ENCODE assay signal across 1 cellular context in the genomic region with DNA sequence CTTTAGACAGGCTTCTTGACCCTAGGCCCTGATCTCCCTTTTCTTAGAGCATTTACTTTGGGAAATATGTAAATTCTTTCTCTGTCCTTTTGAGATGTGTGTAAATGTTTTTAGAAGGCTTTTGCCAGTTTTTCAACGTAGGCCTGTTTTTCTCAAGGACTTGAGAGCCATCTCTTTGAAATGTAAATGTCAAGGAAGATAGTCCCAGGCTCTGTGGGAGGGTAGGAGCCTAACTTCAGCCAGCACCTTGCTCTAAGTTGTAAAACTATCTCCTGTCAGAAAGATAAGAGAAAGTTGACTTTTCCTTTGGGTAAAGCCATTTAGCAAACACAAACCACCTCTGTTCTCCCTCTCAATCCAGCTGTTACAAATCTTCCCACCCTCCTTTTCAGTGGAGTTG.
TF ChIP-seq lines count a peak whose summit lies in the region.

No MANE protein-coding gene starts in this region.

TF ChIP-seq in GM23338, 12 proteins besides CTCF, POLR2A, EP300 and RAD21 (continued from another document):
- TF ChIP-seq, protein P1, sequence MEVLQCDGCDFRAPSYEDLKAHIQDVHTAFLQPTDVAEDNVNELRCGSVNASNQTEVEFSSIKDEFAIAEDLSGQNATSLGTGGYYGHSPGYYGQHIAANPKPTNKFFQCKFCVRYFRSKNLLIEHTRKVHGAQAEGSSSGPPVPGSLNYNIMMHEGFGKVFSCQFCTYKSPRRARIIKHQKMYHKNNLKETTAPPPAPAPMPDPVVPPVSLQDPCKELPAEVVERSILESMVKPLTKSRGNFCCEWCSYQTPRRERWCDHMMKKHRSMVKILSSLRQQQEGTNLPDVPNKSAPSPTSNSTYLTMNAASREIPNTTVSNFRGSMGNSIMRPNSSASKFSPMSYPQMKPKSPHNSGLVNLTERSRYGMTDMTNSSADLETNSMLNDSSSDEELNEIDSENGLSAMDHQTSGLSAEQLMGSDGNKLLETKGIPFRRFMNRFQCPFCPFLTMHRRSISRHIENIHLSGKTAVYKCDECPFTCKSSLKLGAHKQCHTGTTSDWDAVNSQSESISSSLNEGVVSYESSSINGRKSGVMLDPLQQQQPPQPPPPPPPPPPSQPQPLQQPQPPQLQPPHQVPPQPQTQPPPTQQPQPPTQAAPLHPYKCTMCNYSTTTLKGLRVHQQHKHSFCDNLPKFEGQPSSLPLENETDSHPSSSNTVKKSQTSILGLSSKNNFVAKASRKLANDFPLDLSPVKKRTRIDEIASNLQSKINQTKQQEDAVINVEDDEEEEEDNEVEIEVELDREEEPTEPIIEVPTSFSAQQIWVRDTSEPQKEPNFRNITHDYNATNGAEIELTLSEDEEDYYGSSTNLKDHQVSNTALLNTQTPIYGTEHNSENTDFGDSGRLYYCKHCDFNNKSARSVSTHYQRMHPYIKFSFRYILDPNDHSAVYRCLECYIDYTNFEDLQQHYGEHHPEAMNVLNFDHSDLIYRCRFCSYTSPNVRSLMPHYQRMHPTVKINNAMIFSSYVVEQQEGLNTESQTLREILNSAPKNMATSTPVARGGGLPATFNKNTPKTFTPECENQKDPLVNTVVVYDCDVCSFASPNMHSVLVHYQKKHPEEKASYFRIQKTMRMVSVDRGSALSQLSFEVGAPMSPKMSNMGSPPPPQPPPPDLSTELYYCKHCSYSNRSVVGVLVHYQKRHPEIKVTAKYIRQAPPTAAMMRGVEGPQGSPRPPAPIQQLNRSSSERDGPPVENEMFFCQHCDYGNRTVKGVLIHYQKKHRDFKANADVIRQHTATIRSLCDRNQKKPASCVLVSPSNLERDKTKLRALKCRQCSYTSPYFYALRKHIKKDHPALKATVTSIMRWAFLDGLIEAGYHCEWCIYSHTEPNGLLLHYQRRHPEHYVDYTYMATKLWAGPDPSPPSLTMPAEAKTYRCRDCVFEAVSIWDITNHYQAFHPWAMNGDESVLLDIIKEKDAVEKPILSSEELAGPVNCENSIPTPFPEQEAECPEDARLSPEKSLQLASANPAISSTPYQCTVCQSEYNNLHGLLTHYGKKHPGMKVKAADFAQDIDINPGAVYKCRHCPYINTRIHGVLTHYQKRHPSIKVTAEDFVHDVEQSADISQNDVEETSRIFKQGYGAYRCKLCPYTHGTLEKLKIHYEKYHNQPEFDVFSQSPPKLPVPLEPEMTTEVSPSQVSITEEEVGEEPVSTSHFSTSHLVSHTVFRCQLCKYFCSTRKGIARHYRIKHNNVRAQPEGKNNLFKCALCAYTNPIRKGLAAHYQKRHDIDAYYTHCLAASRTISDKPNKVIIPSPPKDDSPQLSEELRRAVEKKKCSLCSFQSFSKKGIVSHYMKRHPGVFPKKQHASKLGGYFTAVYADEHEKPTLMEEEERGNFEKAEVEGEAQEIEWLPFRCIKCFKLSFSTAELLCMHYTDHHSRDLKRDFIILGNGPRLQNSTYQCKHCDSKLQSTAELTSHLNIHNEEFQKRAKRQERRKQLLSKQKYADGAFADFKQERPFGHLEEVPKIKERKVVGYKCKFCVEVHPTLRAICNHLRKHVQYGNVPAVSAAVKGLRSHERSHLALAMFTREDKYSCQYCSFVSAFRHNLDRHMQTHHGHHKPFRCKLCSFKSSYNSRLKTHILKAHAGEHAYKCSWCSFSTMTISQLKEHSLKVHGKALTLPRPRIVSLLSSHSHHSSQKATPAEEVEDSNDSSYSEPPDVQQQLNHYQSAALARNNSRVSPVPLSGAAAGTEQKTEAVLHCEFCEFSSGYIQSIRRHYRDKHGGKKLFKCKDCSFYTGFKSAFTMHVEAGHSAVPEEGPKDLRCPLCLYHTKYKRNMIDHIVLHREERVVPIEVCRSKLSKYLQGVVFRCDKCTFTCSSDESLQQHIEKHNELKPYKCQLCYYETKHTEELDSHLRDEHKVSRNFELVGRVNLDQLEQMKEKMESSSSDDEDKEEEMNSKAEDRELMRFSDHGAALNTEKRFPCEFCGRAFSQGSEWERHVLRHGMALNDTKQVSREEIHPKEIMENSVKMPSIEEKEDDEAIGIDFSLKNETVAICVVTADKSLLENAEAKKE (CRISPR knock-in tag; IDR thresholded peaks at IDR 0.05), result no peak
- TF ChIP-seq ZNF114 (CRISPR knock-in tag; IDR thresholded peaks at IDR 0.05) (no peak), STAT1 (IDR thresholded peaks at IDR 0.05; ENCODE audit: unreplicated experiment) (no peak), NANOG (IDR thresholded peaks at IDR 0.05; ENCODE audit: borderline replicate concordance) (peak; percentile 47; the same call in 1 of the 2 replicates), EZH2phosphoT487 (IDR thresholded peaks at IDR 0.05; ENCODE audit: unreplicated experiment) (no peak)
